ENCODE assay signal across 20 cellular contexts in genomic region chr6:100427452-100427851, GRCh38. TPM values are rescaled to one million over a fixed set of nuclear protein-coding genes. Genes with fewer than 3 reads are reported as not detected.
"Had no signal": no experiment of that assay in that cellular context is flagged by ENCODE, and none has a peak within 500 bp of the region (broad histone marks: within the 10 kb centered on the region; RNA-seq: fewer than 3 reads in every experiment).

No MANE protein-coding gene starts in this region.

- H3K27me3 ChIP-seq: gastrocnemius medialis, testis, upper lobe of left lung had no signal

- DNase-seq: activated CD4-positive, alpha-beta T cell treated with anti-CD3 and anti-CD28 coated beads, Interleukin-2, amount 50 U/mL, for 1 hour; activated CD8-positive, alpha-beta memory T cell treated with anti-CD3 and anti-CD28 coated beads for 24 hours; activated naive CD4-positive, alpha-beta T cell treated with Interleukin-2 at 50 U/mL for 16 hours; dermis blood vessel endothelial cell; effector memory CD8-positive, alpha-beta T cell; gastrocnemius medialis; heart right ventricle; mesendoderm; nucleus accumbens; stimulated activated CD4-positive, alpha-beta T cell treated with anti-CD3 and anti-CD28 coated beads, Interleukin-2, amount 100 ng/mL, for 24 hours; stomach; testis; upper lobe of left lung had no signal

- ATAC-seq: activated CD4-positive, CD25-positive, alpha-beta regulatory T cell treated with anti-CD3 and anti-CD28 coated beads, Interleukin-2, amount 50 U/mL, for 24 hours; effector memory CD8-positive, alpha-beta T cell; gastrocnemius medialis; heart right ventricle; natural killer cell treated with Interleukin-12 subunit alpha and Interleukin-12 subunit beta and Interleukin-15 and Interleukin-18, amount 100 ng/mL, for 72 hours; sciatic nerve had no signal

- FAIRE-seq: astrocyte had no signal

- H3K9me3 ChIP-seq: gastrocnemius medialis, heart right ventricle, prostate gland, stomach, testis, upper lobe of left lung had no signal

- H3K4me3 ChIP-seq: heart right ventricle, prostate gland, testis, upper lobe of left lung had no signal

- H3K4me3 Mint-ChIP-seq: activated T-helper 1 cell treated with anti-CD3 and anti-CD28 coated beads, Interleukin-12 subunit alpha, Interleukin-12 subunit beta, Interleukin-2, Interleukin-4 antibody, amounts not matched to agents 30 ng/mL and 10 ng/mL and 1 ng/mL, durations not matched to agents 14 hours and 24 hours and 36 hours; effector memory CD8-positive, alpha-beta T cell; natural killer cell treated with Interleukin-12 subunit alpha and Interleukin-12 subunit beta and Interleukin-15 and Interleukin-18, amount 100 ng/mL, for 72 hours had no signal

- H3K36me3 Mint-ChIP-seq: natural killer cell treated with Interleukin-12 subunit alpha and Interleukin-12 subunit beta and Interleukin-15 and Interleukin-18, amount 100 ng/mL, for 72 hours had no signal

- H3K27ac ChIP-seq: epithelial cell of prostate, gastrocnemius medialis, heart right ventricle, prostate gland, stomach, testis, upper lobe of left lung had no signal

- H3K27ac Mint-ChIP-seq: activated T-helper 1 cell treated with anti-CD3 and anti-CD28 coated beads, Interleukin-12 subunit alpha, Interleukin-12 subunit beta, Interleukin-2, Interleukin-4 antibody, amounts not matched to agents 30 ng/mL and 10 ng/mL and 1 ng/mL, durations not matched to agents 14 hours and 24 hours and 36 hours; effector memory CD8-positive, alpha-beta T cell; natural killer cell treated with Interleukin-12 subunit alpha and Interleukin-12 subunit beta and Interleukin-15 and Interleukin-18, amount 100 ng/mL, for 72 hours had no signal

- H3K36me3 ChIP-seq: gastrocnemius medialis, heart right ventricle, prostate gland, stomach, upper lobe of left lung had no signal

- H3K9me3 Mint-ChIP-seq: activated T-helper 1 cell treated with anti-CD3 and anti-CD28 coated beads, Interleukin-12 subunit alpha, Interleukin-12 subunit beta, Interleukin-2, Interleukin-4 antibody, amounts not matched to agents 30 ng/mL and 10 ng/mL and 1 ng/mL, durations not matched to agents 14 hours and 24 hours and 36 hours; effector memory CD8-positive, alpha-beta T cell; natural killer cell treated with Interleukin-12 subunit alpha and Interleukin-12 subunit beta and Interleukin-15 and Interleukin-18, amount 100 ng/mL, for 72 hours had no signal

- H3K4me1 ChIP-seq: gastrocnemius medialis, heart right ventricle, prostate gland, testis, upper lobe of left lung had no signal

RNA-seq across cellular contexts. Expression of gene SIM1, which starts 37.3 kb away (rescaled TPM):
- total RNA-seq: astrocyte; heart right ventricle; natural killer cell treated with Interleukin-12 subunit alpha and Interleukin-12 subunit beta and Interleukin-15 and Interleukin-18, amount 100 ng/mL, for 72 hours; upper lobe of left lung had no signal
- polyA plus RNA-seq: heart right ventricle, stomach had no signal
